In the genomic region with DNA sequence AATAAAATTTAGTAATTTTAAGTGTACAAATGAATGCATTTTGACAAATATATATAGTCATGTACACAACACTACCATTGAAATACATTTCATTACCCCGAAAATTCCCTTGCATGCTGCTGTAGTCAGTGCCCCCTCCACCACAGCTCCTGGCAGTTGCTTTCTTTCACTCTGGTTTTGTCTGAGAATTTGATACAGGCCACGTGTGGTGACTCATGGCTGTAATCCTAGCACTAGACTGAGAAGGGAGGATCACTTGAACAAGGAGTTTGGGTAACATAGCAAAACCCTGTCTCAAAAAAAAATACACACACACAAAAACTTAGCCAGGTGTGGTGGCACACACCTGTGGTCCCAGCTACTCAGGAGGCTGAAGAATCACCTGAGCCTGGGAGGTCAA, we compare ENCODE assay signal across 12 cellular contexts.
DNase-seq lines count a peak whose midpoint lies in the region; ATAC-seq and TF ChIP-seq lines count a peak whose summit lies in the region.
"Had no signal": no experiment of that assay in that cellular context is flagged by ENCODE, and none has a peak within 500 bp of the region (broad histone marks: within the 10 kb centered on the region; RNA-seq: fewer than 3 reads in every experiment).

No MANE protein-coding gene starts in this region.

- TF ChIP-seq POLR2A in NB4 (IDR thresholded peaks at IDR 0.05; ENCODE audit: extremely low read depth, insufficient read length) (no peak), sigmoid colon (IDR thresholded peaks at IDR 0.05) (no peak)

- peaks cover 0 to 7% (median 2%) of the 10 kb centered on the region in 4 donors for H3K4me1 ChIP-seq in sigmoid colon

- no peaks in the 10 kb centered on the region for H3K36me3 ChIP-seq in sigmoid colon

- WGBS in sigmoid colon, 2 donors = 74 to 81% methylated on average over 2 of the region's 2 CpGs

- TF ChIP-seq EP300 in sigmoid colon (IDR thresholded peaks at IDR 0.05) = no peak

- ATAC-seq in GM18870 (IDR thresholded peaks at IDR 0.05; ENCODE audit: unreplicated experiment) (no peak), HG03139 (IDR thresholded peaks at IDR 0.05; ENCODE audit: unreplicated experiment) (no peak)
- ATAC-seq: effector memory CD8-positive, alpha-beta T cell; T-cell had no signal

- H3K27ac ChIP-seq in sigmoid colon = no peak overlapping the region

- no peak for TF ChIP-seq CTCF in NB4 (IDR thresholded peaks at IDR 0.05; ENCODE audit: low read depth, low read length)
- TF ChIP-seq CTCF in sigmoid colon (IDR thresholded peaks at IDR 0.05) = no peak

- H3K27me3 ChIP-seq in sigmoid colon = no peaks in the 10 kb centered on the region

- no peaks in the 10 kb centered on the region for H3K9me3 ChIP-seq in sigmoid colon

- H3K4me3 ChIP-seq in NB4 (ENCODE audit: low read depth, low read length) (no peak overlapping the region), sigmoid colon (no peak overlapping the region)

- DNase-seq in ELR (ENCODE audit: low read depth) (peak; percentile 74), NB4 (ENCODE audit: low read depth) (peak; percentile 39), dedifferentiated amniotic fluid mesenchymal stem cell (ENCODE audit: extremely low spot score) (peak; percentile 73), renal cortical epithelial cell (ENCODE audit: low read depth) (peak; percentile 62), NCI-H1105 (lab: John Stamatoyannopoulos, UW) (no peak), sigmoid colon (no peak)
- DNase-seq: effector memory CD8-positive, alpha-beta T cell; MV-4-11; small intestine; T-cell had no signal

- intact Hi-C loops in sigmoid colon (cut with DNase I) = no loop called here

Comparison
In these comparisons a context has a peak if more than half of its experiments do, and no peak if none do; other contexts are left out.
1. DNase-seq: peak in ELR (single experiment), NB4 (single experiment), dedifferentiated amniotic fluid mesenchymal stem cell (single experiment) and renal cortical epithelial cell (single experiment); none in NCI-H1105 (single experiment) and sigmoid colon (single experiment).